ENCODE assay signal across 7 cellular contexts in the genomic region with DNA sequence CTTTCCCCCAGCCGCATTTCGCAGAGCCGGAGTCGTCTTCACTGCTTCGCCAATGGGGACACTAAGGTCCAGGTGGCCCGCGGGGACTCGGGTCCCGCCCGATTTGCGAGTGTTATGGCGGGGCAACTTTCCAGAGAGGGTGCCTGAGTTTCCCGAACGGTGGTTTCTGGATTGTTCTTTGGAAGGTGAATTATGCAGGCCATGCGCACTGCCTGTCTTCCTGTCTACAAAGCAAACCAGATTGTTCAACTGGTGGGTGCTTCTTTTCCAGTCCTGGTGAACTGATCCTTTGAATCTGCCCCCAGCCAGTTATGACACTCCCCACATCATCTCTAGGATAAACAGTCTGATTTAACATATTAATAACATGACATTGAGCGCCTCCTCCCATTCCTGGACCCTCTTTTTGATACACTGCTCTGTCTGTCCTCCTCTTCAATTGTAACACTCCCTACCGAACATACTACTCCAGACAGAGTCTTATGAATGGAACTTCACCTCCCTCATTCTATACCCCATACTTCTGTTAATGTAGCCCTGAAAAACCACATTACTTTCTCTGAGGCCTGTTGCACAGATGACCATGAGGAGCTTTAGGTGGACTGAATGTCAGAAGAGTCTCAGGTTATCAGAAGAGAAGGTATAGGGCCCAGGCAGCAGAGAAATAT.
A peak's percentile ranks its signal among the peaks of the same experiment; 100 is the strongest.
DNase-seq lines count a peak whose midpoint lies in the region; ATAC-seq and TF ChIP-seq lines count a peak whose summit lies in the region.

No MANE protein-coding gene starts in this region.

- peaks cover 15 to 16% of the 10 kb centered on the region in 2 donors for H3K4me1 Mint-ChIP-seq in natural killer cell treated with Interleukin-12 subunit alpha and Interleukin-12 subunit beta and Interleukin-15 and Interleukin-18, amount 100 ng/mL, for 72 hours (ENCODE audit: low read depth in 2 of 2)

- intact Hi-C loops in colonic mucosa (cut with DNase I): no loop called here

- peak overlapping the region; percentile 64 to 65 for H3K9ac ChIP-seq in colonic mucosa (ENCODE audit: low read depth in 2 of 2, low read length in 2 of 2)

- ATAC-seq in GM18517 (IDR thresholded peaks at IDR 0.05; ENCODE audit: unreplicated experiment) (peak; percentile 6), GM18867 (IDR thresholded peaks at IDR 0.05; ENCODE audit: unreplicated experiment) (no peak)
- ATAC-seq in natural killer cell treated with Interleukin-12 subunit alpha and Interleukin-12 subunit beta and Interleukin-15 and Interleukin-18, amount 100 ng/mL, for 72 hours: no peak

- H3K4me3 Mint-ChIP-seq in natural killer cell treated with Interleukin-12 subunit alpha and Interleukin-12 subunit beta and Interleukin-15 and Interleukin-18, amount 100 ng/mL, for 72 hours: peak overlapping the region; percentile 79

- H3K27ac Mint-ChIP-seq in natural killer cell treated with Interleukin-12 subunit alpha and Interleukin-12 subunit beta and Interleukin-15 and Interleukin-18, amount 100 ng/mL, for 72 hours: peak overlapping the region; percentile 63 to 88

- DNase-seq in NCI-H2171 (lab: John Stamatoyannopoulos, UW) (peak; percentile 36), colonic mucosa (peak; percentile 58), MV-4-11 (lab: John Stamatoyannopoulos, UW) (no peak)
- no peak for DNase-seq in natural killer cell treated with Interleukin-12 subunit alpha and Interleukin-12 subunit beta and Interleukin-15 and Interleukin-18, amount 100 ng/mL, for 72 hours (ENCODE audit: low spot score)
- DNase-seq in stimulated activated CD4-positive, alpha-beta T cell treated with anti-CD3 and anti-CD28 coated beads, Interleukin-12 subunit alpha, Interleukin-12 subunit beta, amount 100 ng/mL, for 4 hours: no peak

- no peaks in the 10 kb centered on the region for H3K36me3 ChIP-seq in colonic mucosa

- H3K4me1 ChIP-seq in colonic mucosa: no peaks in the 10 kb centered on the region

- no peaks in the 10 kb centered on the region for H3K9me3 ChIP-seq in colonic mucosa

- H3K9me3 Mint-ChIP-seq in natural killer cell treated with Interleukin-12 subunit alpha and Interleukin-12 subunit beta and Interleukin-15 and Interleukin-18, amount 100 ng/mL, for 72 hours: no peaks in the 10 kb centered on the region

- no peaks in the 10 kb centered on the region for H3K27me3 ChIP-seq in colonic mucosa

- H3K36me3 Mint-ChIP-seq in natural killer cell treated with Interleukin-12 subunit alpha and Interleukin-12 subunit beta and Interleukin-15 and Interleukin-18, amount 100 ng/mL, for 72 hours: no peaks in the 10 kb centered on the region

- TF ChIP-seq CTCF in colonic mucosa (IDR thresholded peaks at IDR 0.05): no peak

- peak overlapping the region; percentile 62 for H3K4me3 ChIP-seq in colonic mucosa

- H3K27ac ChIP-seq in colonic mucosa: peak overlapping the region; percentile 61

- no peaks in the 10 kb centered on the region for H3K27me3 Mint-ChIP-seq in natural killer cell treated with Interleukin-12 subunit alpha and Interleukin-12 subunit beta and Interleukin-15 and Interleukin-18, amount 100 ng/mL, for 72 hours

Comparison
In these comparisons a context has a peak if more than half of its experiments do, and no peak if none do; other contexts are left out.
1. DNase-seq: peak in NCI-H2171 (single experiment) and colonic mucosa (single experiment); none in natural killer cell treated with Interleukin-12 subunit alpha and Interleukin-12 subunit beta and Interleukin-15 and Interleukin-18, amount 100 ng/mL, for 72 hours (single experiment), stimulated activated CD4-positive, alpha-beta T cell treated with anti-CD3 and anti-CD28 coated beads, Interleukin-12 subunit alpha, Interleukin-12 subunit beta, amount 100 ng/mL, for 4 hours (single experiment) and MV-4-11 (single experiment).